In genomic region chr15:66629817-66630576, GRCh38 we compare ENCODE assay signal across 22 cellular contexts.
DNase-seq lines count a peak whose midpoint lies in the region; ATAC-seq and TF ChIP-seq lines count a peak whose summit lies in the region.
"Had no signal": no experiment of that assay in that cellular context is flagged by ENCODE, and none has a peak within 500 bp of the region (broad histone marks: within the 10 kb centered on the region; RNA-seq: fewer than 3 reads in every experiment).

No MANE protein-coding gene starts in this region.

- H2BK15ac ChIP-seq in neuronal stem cell (ENCODE audit: low read length): no peak overlapping the region

- H2BK120ac ChIP-seq in neuronal stem cell (ENCODE audit: low read depth, low read length): peak overlapping the region; percentile 8

- no peak overlapping the region for H3K18ac ChIP-seq in neuronal stem cell (ENCODE audit: low read length)

- H2AK5ac ChIP-seq in neuronal stem cell (ENCODE audit: low read depth, low read length): no peak overlapping the region

- H3K9me3 Mint-ChIP-seq in endodermal cell: no peaks in the 10 kb centered on the region
- no peaks in the 10 kb centered on the region for H3K9me3 Mint-ChIP-seq in stimulated activated naive CD8-positive, alpha-beta T cell treated with anti-CD3 and anti-CD28 coated beads, Interleukin-15, amount 100 ng/mL, for 72 hours
- H3K9me3 Mint-ChIP-seq: memory B cell, T-cell had no signal

- ATAC-seq in stimulated activated naive CD8-positive, alpha-beta T cell treated with anti-CD3 and anti-CD28 coated beads, Interleukin-15, amount 100 ng/mL, for 72 hours: no peak
- ATAC-seq: T-cell had no signal

- no peak overlapping the region for H3K4me2 ChIP-seq in neuronal stem cell (ENCODE audit: insufficient read depth, low read length, poor library complexity, severe bottlenecking)

- no peaks in the 10 kb centered on the region for H3K27me3 Mint-ChIP-seq in endodermal cell (ENCODE audit: insufficient read depth)
- no peaks in the 10 kb centered on the region for H3K27me3 Mint-ChIP-seq in stimulated activated naive CD8-positive, alpha-beta T cell treated with anti-CD3 and anti-CD28 coated beads, Interleukin-15, amount 100 ng/mL, for 72 hours
- H3K27me3 Mint-ChIP-seq: memory B cell, T-cell had no signal

- H3K9me3 ChIP-seq in endodermal cell (ENCODE audit: control insufficient read depth, low read length) (no peaks in the 10 kb centered on the region), neuronal stem cell (replicated peaks in 1 of 2; ENCODE audit: control insufficient read depth in 2 of 2, insufficient read depth in 1 of 2, low read depth in 1 of 2, low read length in 2 of 2) (no peaks in the 10 kb centered on the region)
- H3K9me3 ChIP-seq: thyroid gland had no signal

- H3K36me3 Mint-ChIP-seq in endodermal cell (ENCODE audit: low read depth): no peaks in the 10 kb centered on the region
- H3K36me3 Mint-ChIP-seq: memory B cell, T-cell had no signal

- peak overlapping the region; percentile 96 for H2AFZ ChIP-seq in neuronal stem cell (ENCODE audit: low read length)

- H3K9ac ChIP-seq in endodermal cell (ENCODE audit: extremely low read depth, low read length, poor library complexity, severe bottlenecking): no peak overlapping the region
- no peak overlapping the region for H3K9ac ChIP-seq in neuronal stem cell (ENCODE audit: low read depth, low read length, poor library complexity)

- H3K79me1 ChIP-seq in neuronal stem cell (ENCODE audit: low read depth, low read length): no peaks in the 10 kb centered on the region

- H3K27ac Mint-ChIP-seq in endodermal cell: peak overlapping the region; percentile 77
- no peak overlapping the region for H3K27ac Mint-ChIP-seq in stimulated activated naive CD8-positive, alpha-beta T cell treated with anti-CD3 and anti-CD28 coated beads, Interleukin-15, amount 100 ng/mL, for 72 hours
- H3K27ac Mint-ChIP-seq: memory B cell, progenitor cell of endocrine pancreas, T-cell had no signal

- no peaks in the 10 kb centered on the region for H3K27me3 ChIP-seq in endodermal cell (ENCODE audit: control insufficient read depth, insufficient read depth, low read length, poor library complexity, severe bottlenecking)
- peaks cover 0 to 2% (median 0%) of the 10 kb centered on the region in 3 experiments for H3K27me3 ChIP-seq in neuronal stem cell (ENCODE audit: control insufficient read depth in 3 of 3, insufficient read depth in 3 of 3, low read depth in 1 of 3, low read length in 3 of 3)
- H3K27me3 ChIP-seq: thyroid gland had no signal

- no peak overlapping the region for H2BK12ac ChIP-seq in neuronal stem cell (ENCODE audit: low read length)

- peaks cover 27% of the 10 kb centered on the region for H3K4me1 ChIP-seq in endodermal cell (ENCODE audit: control insufficient read depth, insufficient read depth, low read length)
- peaks cover 21 to 54% of the 10 kb centered on the region in 2 donors for H3K4me1 ChIP-seq in neuronal stem cell (ENCODE audit: control insufficient read depth in 2 of 2, insufficient read depth in 1 of 2, low read depth in 1 of 2, low read length in 2 of 2)

- DNase-seq in NCI-H1092 treated with DMSO at 0.1 percent for 48 hours (lab: John Stamatoyannopoulos, UW): peak; percentile 2
- DNase-seq in NCI-H1092 (lab: John Stamatoyannopoulos, UW): no peak
- DNase-seq in NCI-H69 (lab: John Stamatoyannopoulos, UW): peak; percentile 76
- DNase-seq in endodermal cell: peak; percentile 57
- DNase-seq in neuronal stem cell (ENCODE audit: low spot score): no peak
- no peak for DNase-seq in stimulated activated naive CD8-positive, alpha-beta T cell treated with anti-CD3 and anti-CD28 coated beads, Interleukin-15, amount 100 ng/mL, for 72 hours
- DNase-seq in GM19240 (ENCODE audit: insufficient read length, low spot score): no peak
- DNase-seq in D341Med (ENCODE audit: low spot score): no peak
- DNase-seq: activated CD4-positive, alpha-beta T cell treated with anti-CD3 and anti-CD28 coated beads, Interleukin-2, amount 50 U/mL, for 4 hours; foreskin melanocyte; HCEC 1CT; hypothalamus; NCI-H1436; NCI-H524 treated with DMSO at 0.1 percent for 48 hours; SHP77 treated with DMSO at 0.1 percent for 48 hours; stimulated activated CD4-positive, alpha-beta T cell treated with anti-CD3 and anti-CD28 coated beads, Interleukin-2, amount 100 ng/mL, for 24 hours; stimulated activated naive CD4-positive, alpha-beta T cell; T-cell; thyroid gland had no signal

- H3K36me3 ChIP-seq in endodermal cell (ENCODE audit: control insufficient read depth, insufficient read depth, low read length) (no peaks in the 10 kb centered on the region), neuronal stem cell (replicated peaks in 1 of 2; ENCODE audit: control insufficient read depth in 2 of 2, insufficient read depth in 2 of 2, low read length in 2 of 2) (no peaks in the 10 kb centered on the region)
- H3K36me3 ChIP-seq: thyroid gland had no signal

- H3K4ac ChIP-seq in neuronal stem cell (ENCODE audit: low read length): no peak overlapping the region

- no peak overlapping the region for H3K27ac ChIP-seq in endodermal cell (ENCODE audit: low read depth, low read length)
- no peak overlapping the region for H3K27ac ChIP-seq in neuronal stem cell (replicated peaks; ENCODE audit: low read length)
- H3K27ac ChIP-seq: 22Rv1, thyroid gland had no signal

- H4K91ac ChIP-seq in neuronal stem cell (ENCODE audit: low read depth, low read length, poor library complexity): no peak overlapping the region

- H3K4me3 ChIP-seq in endodermal cell (ENCODE audit: low read length) (no peak overlapping the region), neuronal stem cell (ENCODE audit: low read length in 2 of 2) (no peak overlapping the region)
- H3K4me3 ChIP-seq: thyroid gland had no signal

- TF ChIP-seq CTCF in endodermal cell (conservative IDR thresholded peaks at IDR 0.05): no peak

- H3K23ac ChIP-seq in neuronal stem cell (ENCODE audit: low read depth, low read length, poor library complexity): no peak overlapping the region

- peaks cover 56% of the 10 kb centered on the region for H3K4me1 Mint-ChIP-seq in endodermal cell
- no peaks in the 10 kb centered on the region for H3K4me1 Mint-ChIP-seq in stimulated activated naive CD8-positive, alpha-beta T cell treated with anti-CD3 and anti-CD28 coated beads, Interleukin-15, amount 100 ng/mL, for 72 hours
- H3K4me1 Mint-ChIP-seq: memory B cell, T-cell had no signal

- no peak overlapping the region for H3K14ac ChIP-seq in neuronal stem cell (ENCODE audit: low read length)

- H2BK5ac ChIP-seq in neuronal stem cell (ENCODE audit: low read length): no peak overlapping the region

- H4K8ac ChIP-seq in neuronal stem cell (ENCODE audit: low read depth, low read length): no peak overlapping the region

- 82 to 85% methylated on average over 2 to 4 of the region's 4 CpGs for WGBS in endodermal cell (ENCODE audit: insufficient coverage in 1 of 2, insufficient read length in 1 of 2), 2 experiments
- WGBS in neuronal stem cell (ENCODE audit: extremely low coverage in 2 of 2, insufficient read length in 2 of 2, insufficient replicate concordance in 1 of 2), 2 donors: no CpG with 5 or more reads among the region's 4 CpGs

- H3K4me3 Mint-ChIP-seq in endodermal cell: no peak overlapping the region
- no peak overlapping the region for H3K4me3 Mint-ChIP-seq in stimulated activated naive CD8-positive, alpha-beta T cell treated with anti-CD3 and anti-CD28 coated beads, Interleukin-15, amount 100 ng/mL, for 72 hours
- H3K4me3 Mint-ChIP-seq: memory B cell, T-cell had no signal

Comparison
In these comparisons a context has a peak if more than half of its experiments do, and no peak if none do; other contexts are left out.
1. DNase-seq: peak in NCI-H1092 treated with DMSO at 0.1 percent for 48 hours (single experiment), NCI-H69 (single experiment) and endodermal cell (single experiment); none in NCI-H1092 (single experiment), neuronal stem cell (single experiment), stimulated activated naive CD8-positive, alpha-beta T cell treated with anti-CD3 and anti-CD28 coated beads, Interleukin-15, amount 100 ng/mL, for 72 hours (0 of 2), GM19240 (single experiment) and D341Med (single experiment).